Comparison of ENCODE assay signal across 9 cellular contexts in the genomic region with DNA sequence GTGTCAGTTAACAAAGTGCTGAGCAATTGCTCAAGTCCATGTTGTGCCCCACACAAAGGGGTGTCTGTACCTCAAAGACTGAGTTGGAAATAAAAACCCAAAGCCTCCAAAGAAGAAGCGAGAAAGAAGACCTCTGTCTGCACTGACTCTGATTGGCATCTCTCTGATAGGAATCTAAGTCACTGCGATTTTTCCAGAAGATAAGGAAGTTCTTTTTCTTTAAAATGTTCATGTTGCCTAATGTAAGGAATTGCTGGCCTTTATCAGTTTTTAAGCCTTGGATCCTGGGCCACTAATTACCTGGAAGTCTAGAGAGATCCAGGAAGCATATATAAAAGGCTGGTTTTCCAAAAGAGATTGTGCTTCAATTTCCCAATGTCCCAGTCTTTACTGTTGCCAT.
"Had no signal": no experiment of that assay in that cellular context is flagged by ENCODE, and none has a peak within 500 bp of the region (broad histone marks: within the 10 kb centered on the region; RNA-seq: fewer than 3 reads in every experiment).

No MANE protein-coding gene starts in this region.

- H3K9me3 Mint-ChIP-seq: H9, HFFc6 had no signal

- H3K27ac Mint-ChIP-seq: H9, HFFc6 had no signal

- H2AFZ ChIP-seq: GM23248 had no signal

- H3K4me1 ChIP-seq: HAP-1 had no signal

- H3K9me3 ChIP-seq: HAP-1 had no signal

- ATAC-seq: HCT116 had no signal

- FAIRE-seq: H54 had no signal

- H3K27ac ChIP-seq: GM23248 had no signal

- H3K36me3 ChIP-seq: HAP-1 had no signal

- H3K4me3 Mint-ChIP-seq: H9, HFFc6 had no signal

- H3K9ac ChIP-seq: GM23248 had no signal

- DNase-seq: GM23248, GOT3, H7, H9, HCEC 1CT, HFFc6 had no signal

- H3K4me3 ChIP-seq: GM23248, HAP-1 had no signal
